In genomic region chr4:1167244-1167949, GRCh38 we compare ENCODE assay signal across 8 cellular contexts.
DNase-seq lines count a peak whose midpoint lies in the region; ATAC-seq and TF ChIP-seq lines count a peak whose summit lies in the region.

No MANE protein-coding gene starts in this region.

- peaks cover 3% of the 10 kb centered on the region for H3K4me1 ChIP-seq in iPS DF 6.9 (ENCODE audit: control insufficient read depth, insufficient read depth, low read length)

- H3K4me3 ChIP-seq in iPS DF 6.9 (ENCODE audit: low read length) = peak overlapping the region; percentile 45; the same call in 1 of the 2 replicates
- H3K4me3 ChIP-seq in skeletal muscle cell (ENCODE audit: low read depth, low read length) = peak overlapping the region; percentile 48

- H3K27me3 ChIP-seq in iPS DF 6.9 (ENCODE audit: control insufficient read depth, insufficient read depth, low read length) = peaks cover 39% of the 10 kb centered on the region

- H3K27ac ChIP-seq in iPS DF 6.9 (ENCODE audit: low read length) = no peak overlapping the region

- peak; percentile 85 for TF ChIP-seq CTCF in GM13976 (IDR thresholded peaks at IDR 0.05; ENCODE audit: borderline replicate concordance, control extremely low read depth, extremely low read depth, insufficient read depth, missing control alignments)

- H3K36me3 ChIP-seq in iPS DF 6.9 (ENCODE audit: control insufficient read depth, insufficient read depth, low read length) = no peaks in the 10 kb centered on the region; the same call in 1 of the 2 replicates

- no peaks in the 10 kb centered on the region for H3K9me3 ChIP-seq in iPS DF 6.9 (ENCODE audit: control insufficient read depth, insufficient read depth, low read length)

- ATAC-seq in HG02852 (IDR thresholded peaks at IDR 0.05; ENCODE audit: unreplicated experiment) = peak; percentile 84

- WGBS in iPS DF 6.9 (ENCODE audit: insufficient coverage, insufficient read length) = no CpG with 5 or more reads among the region's 51 CpGs

- DNase-seq in GM13976 (ENCODE audit: low spot score) = peak; percentile 91
- DNase-seq in NCI-H187 treated with DMSO at 0.1 percent for 48 hours (lab: John Stamatoyannopoulos, UW) = peak; percentile 14
- peak; percentile 78 for DNase-seq in T-helper 9 cell
- DNase-seq in astrocyte of the hippocampus (ENCODE audit: low read depth, low spot score) = peak; percentile 88
- DNase-seq in iPS DF 6.9 (ENCODE audit: low read depth, low spot score) = peak; percentile 86
- DNase-seq in skeletal muscle cell (ENCODE audit: low read depth) = peak; percentile 57
- no peak for DNase-seq in OCI-M2 (lab: John Stamatoyannopoulos, UW; ENCODE audit: unreplicated experiment)

- in situ Hi-C loops in GM13976 (cut with MboI; ENCODE audit: low sequenced_read_pairs, unreplicated experiment) = no loop called here
